Comparison of ENCODE assay signal across 15 cellular contexts in genomic region chr2:206368484-206368883, GRCh38.
DNase-seq lines count a peak whose midpoint lies in the region; ATAC-seq and TF ChIP-seq lines count a peak whose summit lies in the region.
"Had no signal": no experiment of that assay in that cellular context is flagged by ENCODE, and none has a peak within 500 bp of the region (broad histone marks: within the 10 kb centered on the region; RNA-seq: fewer than 3 reads in every experiment).

No MANE protein-coding gene starts in this region.

- H3K36me3 ChIP-seq in heart left ventricle (no peaks in the 10 kb centered on the region), thoracic aorta (no peaks in the 10 kb centered on the region)

- DNase-seq in Right ventricle myocardium superior, result no peak
- no peak for DNase-seq in cardiac septum (ENCODE audit: low spot score)
- no peak for DNase-seq in heart left ventricle
- no peak for DNase-seq in thoracic aorta (ENCODE audit: low spot score)
- DNase-seq in DMS79 (lab: John Stamatoyannopoulos, UW), result no peak
- DNase-seq in stimulated activated CD4-positive, alpha-beta T cell treated with anti-CD3 and anti-CD28 coated beads, Interleukin-1b, Interleukin-23, amount 100 ng/mL, for 48 hours, result no peak
- DNase-seq in OCI-M1 (lab: John Stamatoyannopoulos, UW), result no peak
- DNase-seq: 8988T; CD8-positive, alpha-beta memory T cell; GOT3; NCI-H1436 treated with DMSO at 0.1 percent for 48 hours; NCI-H2081; NCI-H774 had no signal

- peaks cover 3% of the 10 kb centered on the region for H3K27me3 Mint-ChIP-seq in nephron (ENCODE audit: low read depth)

- H3K4me1 Mint-ChIP-seq in nephron, result peaks cover 16% of the 10 kb centered on the region
- H3K4me1 Mint-ChIP-seq: CD8-positive, alpha-beta memory T cell had no signal

- H3K36me3 Mint-ChIP-seq in nephron (ENCODE audit: low read depth), result no peaks in the 10 kb centered on the region
- H3K36me3 Mint-ChIP-seq: CD8-positive, alpha-beta memory T cell had no signal

- H3K4me3 ChIP-seq in heart left ventricle (no peak overlapping the region), thoracic aorta (no peak overlapping the region)
- H3K4me3 ChIP-seq: K562 had no signal

- H3K27ac Mint-ChIP-seq in nephron, result peak overlapping the region in 2 of 3 experiments; percentile 19 to 41
- H3K27ac Mint-ChIP-seq: CD8-positive, alpha-beta memory T cell had no signal

- peak overlapping the region in 1 of 3 experiments; percentile 16 for H3K4me3 Mint-ChIP-seq in nephron
- H3K4me3 Mint-ChIP-seq: CD8-positive, alpha-beta memory T cell had no signal

- H3K4me1 ChIP-seq in heart left ventricle (peaks cover 0 to 20% (median 9%) of the 10 kb centered on the region in 12 donors), thoracic aorta (ENCODE audit: control insufficient read depth in 1 of 2, low read depth in 2 of 2) (peaks cover 6 to 20% of the 10 kb centered on the region in 2 donors)

- H3K9me3 ChIP-seq in heart left ventricle (peaks cover 0 to 28% (median 6%) of the 10 kb centered on the region in 12 donors), thoracic aorta (no peaks in the 10 kb centered on the region)

- TF ChIP-seq POLR2A in heart left ventricle (IDR thresholded peaks at IDR 0.05), result no peak

- intact Hi-C loops in Right ventricle myocardium superior (cut with DNase I), result no loop called here
- intact Hi-C loops in cardiac septum (cut with DNase I), result no loop called here
- intact Hi-C loops in heart left ventricle (cut with DNase I), result no loop called here

- no peaks in the 10 kb centered on the region for H3K27me3 ChIP-seq in heart left ventricle
- no peaks in the 10 kb centered on the region for H3K27me3 ChIP-seq in thoracic aorta (replicated peaks; ENCODE audit: insufficient read depth)

- H3K9me3 Mint-ChIP-seq in nephron, result peaks cover 14% of the 10 kb centered on the region

- H3K27ac ChIP-seq in heart left ventricle (peak overlapping the region in 10 of 12 donors; percentile 4 to 86 (median 66)), thoracic aorta (peak overlapping the region in 1 of 2 donors; percentile 18)

- TF ChIP-seq CTCF in heart left ventricle (IDR thresholded peaks at IDR 0.05), result no peak
- TF ChIP-seq CTCF in nephron (IDR thresholded peaks at IDR 0.05; ENCODE audit: unreplicated experiment in 3 of 3), result no peak
- no peak for TF ChIP-seq CTCF in thoracic aorta (IDR thresholded peaks at IDR 0.05)

- ATAC-seq in Right ventricle myocardium superior (ENCODE audit: poor library complexity) (peak; percentile 95), heart left ventricle (peak; percentile 90 to 96 (median 94)), thoracic aorta (ENCODE audit: insufficient number of reproducible peaks, low FRiP score, low read depth) (peak; percentile 68)
- ATAC-seq: K562 had no signal
